ENCODE assay signal across 7 cellular contexts in the genomic region with DNA sequence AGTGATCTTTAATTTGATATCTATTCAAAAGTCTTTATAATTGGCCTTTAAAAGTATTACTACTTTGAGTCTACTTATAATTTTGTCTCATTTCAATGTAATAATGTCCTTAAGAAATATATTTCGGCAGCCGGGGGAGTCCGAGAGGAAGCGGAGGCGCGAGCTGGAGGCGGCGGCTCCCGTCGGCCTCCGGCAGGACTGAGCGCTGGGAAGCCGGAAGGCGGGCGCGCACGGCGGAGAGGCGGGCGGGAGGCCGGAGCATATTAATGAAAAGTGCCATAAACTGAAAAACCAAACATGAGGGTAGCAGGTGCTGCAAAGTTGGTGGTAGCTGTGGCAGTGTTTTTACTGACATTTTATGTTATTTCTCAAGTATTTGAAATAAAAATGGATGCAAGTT.
A peak's percentile ranks its signal among the peaks of the same experiment; 100 is the strongest.
DNase-seq lines count a peak whose midpoint lies in the region; TF ChIP-seq lines count a peak whose summit lies in the region.
"Not testable (repeated sequence)": the region's sequence is repeated elsewhere in the genome, so short reads cannot be mapped to it uniquely, and the experiment has no call there.

No MANE protein-coding gene starts in this region.

- not testable (repeated sequence) for H3K4me2 ChIP-seq in GM23248 (ENCODE audit: unreplicated experiment)

- not testable (repeated sequence) for H3K36me3 Mint-ChIP-seq in nephron progenitor cell (ENCODE audit: low read depth)

- not testable (repeated sequence) for H3K36me3 ChIP-seq in GM23248 (ENCODE audit: low read depth)

- not testable (repeated sequence) for H3K27me3 ChIP-seq in GM23248 (replicated peaks; ENCODE audit: insufficient read depth)

- not testable (repeated sequence) for H4K20me1 ChIP-seq in GM23248 (ENCODE audit: insufficient read depth)

- not testable (repeated sequence) for H3K9me3 ChIP-seq in GM23248 (ENCODE audit: low read depth)

- TF ChIP-seq POLR2A in NB4 (IDR thresholded peaks at IDR 0.05; ENCODE audit: extremely low read depth, insufficient read length) = not testable (repeated sequence)

- H2AFZ ChIP-seq in GM23248 = not testable (repeated sequence)

- not testable (repeated sequence) for H3K27ac Mint-ChIP-seq in nephron progenitor cell

- H3K4me3 Mint-ChIP-seq in nephron progenitor cell = not testable (repeated sequence)

- not testable (repeated sequence) for H3K4me1 ChIP-seq in GM23248 (ENCODE audit: insufficient read depth)

- not testable (repeated sequence) for H3K9me2 ChIP-seq in GM23248 (ENCODE audit: insufficient read depth)

- peak; percentile 1 for DNase-seq in COLO668 (lab: John Stamatoyannopoulos, UW; ENCODE audit: unreplicated experiment)
- peak; percentile 3 for DNase-seq in GM12865 (ENCODE audit: low read depth)
- DNase-seq in GM23248 = peak; percentile 4
- peak; percentile 11 for DNase-seq in NB4 (ENCODE audit: low read depth)
- DNase-seq in RPMI7951 (ENCODE audit: low read depth) = peak; percentile 1
- not testable (repeated sequence) for DNase-seq in choroid plexus epithelial cell (ENCODE audit: low read depth)
- peak; percentile 4 for DNase-seq in nephron progenitor cell

- not testable (repeated sequence) for TF ChIP-seq CTCF in GM12865 (IDR thresholded peaks at IDR 0.05; ENCODE audit: insufficient read depth, low read depth, low read length, missing control alignments); NB4 (IDR thresholded peaks at IDR 0.05; ENCODE audit: low read depth, low read length); choroid plexus epithelial cell (conservative IDR thresholded peaks at IDR 0.05; ENCODE audit: low read depth, low read length); nephron progenitor cell (IDR thresholded peaks at IDR 0.05)

- not testable (repeated sequence) for H3K4me3 ChIP-seq in GM12865 (ENCODE audit: low read depth, low read length); GM23248; NB4 (ENCODE audit: low read depth, low read length)
- peak overlapping the region; percentile 30 for H3K4me3 ChIP-seq in choroid plexus epithelial cell (ENCODE audit: low read depth, low read length)

- H3F3A ChIP-seq in GM23248 (ENCODE audit: insufficient read depth) = not testable (repeated sequence)

- H3K4me1 Mint-ChIP-seq in nephron progenitor cell = not testable (repeated sequence)

- H3K27ac ChIP-seq in GM23248 = not testable (repeated sequence)

- in situ Hi-C loops in GM23248 (cut with MboI) = not testable (repeated sequence)

- H3K9me3 Mint-ChIP-seq in nephron progenitor cell = not testable (repeated sequence)

- 91 to 97% methylated on average over 4 to 21 of the region's 21 CpGs for WGBS in GM23248 (ENCODE audit: low coverage in 1 of 2, low lambda C conversion rate in 2 of 2, missing lambda C conversion rate in 2 of 2), 2 experiments

- not testable (repeated sequence) for H3K27me3 Mint-ChIP-seq in nephron progenitor cell (ENCODE audit: low read depth, poor library complexity)

- H3K79me2 ChIP-seq in GM23248 (ENCODE audit: insufficient read depth) = not testable (repeated sequence)

- not testable (repeated sequence) for H3K9ac ChIP-seq in GM23248
